8 cellular contexts compared by ENCODE assay signal in genomic region chr5:42889311-42889933, GRCh38.
DNase-seq lines count a peak whose midpoint lies in the region; ATAC-seq and TF ChIP-seq lines count a peak whose summit lies in the region.

No MANE protein-coding gene starts in this region.

- no peaks in the 10 kb centered on the region for H3K27me3 ChIP-seq in kidney epithelial cell (ENCODE audit: control insufficient read depth, insufficient read depth, low read length)

- TF ChIP-seq CTCF in C4-2B (conservative IDR thresholded peaks at IDR 0.05) (peak; percentile 98), WI38 (IDR thresholded peaks at IDR 0.05; ENCODE audit: low read depth, low read length) (peak; percentile 85), kidney epithelial cell (IDR thresholded peaks at IDR 0.05; ENCODE audit: insufficient read depth, low read length, poor library complexity, severe bottlenecking) (peak; percentile 89)

- H3K4me3 ChIP-seq in WI38 (ENCODE audit: low read depth, low read length) (no peak overlapping the region), kidney epithelial cell (ENCODE audit: low read depth, low read length) (no peak overlapping the region)

- no peaks in the 10 kb centered on the region for H3K36me3 ChIP-seq in kidney epithelial cell (ENCODE audit: control insufficient read depth, insufficient read depth, low read length)

- DNase-seq in NCI-H2171 treated with DMSO at 0.1 percent for 48 hours (lab: John Stamatoyannopoulos, UW), result peak; percentile 70
- DNase-seq in central memory CD4-positive, alpha-beta T cell, result peak; percentile 29
- peak; percentile 14 for DNase-seq in kidney epithelial cell (ENCODE audit: low read depth)
- peak; percentile 61 to 64 for DNase-seq in stimulated activated CD4-positive, alpha-beta T cell treated with anti-CD3 and anti-CD28 coated beads, Interleukin-2, amount 100 ng/mL, for 48 hours

- H3K27ac ChIP-seq in C4-2B, result no peak overlapping the region

- ATAC-seq in GM19025 (IDR thresholded peaks at IDR 0.05; ENCODE audit: low read depth, unreplicated experiment) (peak; percentile 77), HG03139 (IDR thresholded peaks at IDR 0.05; ENCODE audit: unreplicated experiment) (peak; percentile 88)

Comparison
In these comparisons a context has a peak if more than half of its experiments do, and no peak if none do; other contexts are left out.
1. DNase-seq: peak in every context shown above with its lines; median percentile 70 in NCI-H2171 treated with DMSO at 0.1 percent for 48 hours; 62 in stimulated activated CD4-positive, alpha-beta T cell treated with anti-CD3 and anti-CD28 coated beads, Interleukin-2, amount 100 ng/mL, for 48 hours; 29 in central memory CD4-positive, alpha-beta T cell; 14 in kidney epithelial cell.